ENCODE assay signal across 11 cellular contexts in genomic region chr11:129323896-129324522, GRCh38. TPM values are rescaled to one million over a fixed set of nuclear protein-coding genes. Genes with fewer than 3 reads are reported as not detected.
DNase-seq lines count a peak whose midpoint lies in the region; ATAC-seq and TF ChIP-seq lines count a peak whose summit lies in the region.
"Had no signal": no experiment of that assay in that cellular context is flagged by ENCODE, and none has a peak within 500 bp of the region (broad histone marks: within the 10 kb centered on the region; RNA-seq: fewer than 3 reads in every experiment).

No MANE protein-coding gene starts in this region.

- H3K9me3 ChIP-seq in upper lobe of right lung, result no peaks in the 10 kb centered on the region

- no peaks in the 10 kb centered on the region for H3K27me3 ChIP-seq in upper lobe of right lung

- ATAC-seq in left lobe of liver (peak; percentile 69), upper lobe of right lung (peak; percentile 92), GM19324 (IDR thresholded peaks at IDR 0.05; ENCODE audit: low FRiP score, unreplicated experiment) (no peak)

- H3K36me3 ChIP-seq in upper lobe of right lung, result no peaks in the 10 kb centered on the region

- no peak for TF ChIP-seq CTCF in upper lobe of right lung (IDR thresholded peaks at IDR 0.05)

- peak overlapping the region; percentile 64 for H3K27ac ChIP-seq in upper lobe of right lung

- peak overlapping the region; percentile 23 for H3K4me3 ChIP-seq in upper lobe of right lung

- intact Hi-C loops in upper lobe of right lung (cut with DNase I), result loop anchor here (10.0 kb wide), 1 partner anchor 209 kb away; no protein-coding TSS in a partner anchor

- peaks cover 29% of the 10 kb centered on the region for H3K4me1 ChIP-seq in upper lobe of right lung

- DNase-seq in NCI-H2081 (lab: John Stamatoyannopoulos, UW) (peak; percentile 15 to 61), NCI-H2081 treated with DMSO at 0.1 percent for 48 hours (lab: John Stamatoyannopoulos, UW) (no peak), UCSD-AML1 (lab: John Stamatoyannopoulos, UW; ENCODE audit: unreplicated experiment) (peak; percentile 46), left lobe of liver (ENCODE audit: low spot score) (peak; percentile 60), upper lobe of right lung (no peak)
- DNase-seq in stimulated activated CD4-positive, alpha-beta T cell treated with anti-CD3 and anti-CD28 coated beads, Interleukin-2, amount 100 ng/mL, for 24 hours, result no peak
- DNase-seq in activated CD8-positive, alpha-beta memory T cell treated with anti-CD3 and anti-CD28 coated beads, Interleukin-2, amount 50 U/mL, for 4 hours, result no peak
- DNase-seq: activated CD4-positive, CD25-positive, alpha-beta regulatory T cell treated with anti-CD3 and anti-CD28 coated beads, Interleukin-2, amount 50 U/mL, for 72 hours; cortex of kidney had no signal

RNA-seq across cellular contexts. Expression of gene BARX2, which starts 51.6 kb away (rescaled TPM):
- total RNA-seq in left lobe of liver, result not detected
- not detected for total RNA-seq in upper lobe of right lung
- total RNA-seq: B cell had no signal

Comparison
In these comparisons a context has a peak if more than half of its experiments do, and no peak if none do; other contexts are left out.
1. DNase-seq: peak in NCI-H2081 (2 of 2), UCSD-AML1 (single experiment) and left lobe of liver (single experiment); none in NCI-H2081 treated with DMSO at 0.1 percent for 48 hours (single experiment), upper lobe of right lung (single experiment), stimulated activated CD4-positive, alpha-beta T cell treated with anti-CD3 and anti-CD28 coated beads, Interleukin-2, amount 100 ng/mL, for 24 hours (0 of 2) and activated CD8-positive, alpha-beta memory T cell treated with anti-CD3 and anti-CD28 coated beads, Interleukin-2, amount 50 U/mL, for 4 hours (single experiment).